Comparison of ENCODE assay signal across 10 cellular contexts in genomic region chr11:8690374-8691342, GRCh38. TPM values are rescaled to one million over a fixed set of nuclear protein-coding genes. Genes with fewer than 3 reads are reported as not detected.
DNase-seq lines count a peak whose midpoint lies in the region; ATAC-seq and TF ChIP-seq lines count a peak whose summit lies in the region.
"Had no signal": no experiment of that assay in that cellular context is flagged by ENCODE, and none has a peak within 500 bp of the region (broad histone marks: within the 10 kb centered on the region; RNA-seq: fewer than 3 reads in every experiment).

No MANE protein-coding gene starts in this region.

- H3K4me1 Mint-ChIP-seq in T-helper 2 cell treated with Interferon-gamma antibody and Interleukin-4, amounts not matched to agents 5 μg/mL and 100 μg/mL, for 36 hours (ENCODE audit: low read depth) = peaks cover 29% of the 10 kb centered on the region
- peaks cover 35% of the 10 kb centered on the region for H3K4me1 Mint-ChIP-seq in activated naive CD8-positive, alpha-beta T cell treated with anti-CD3 and anti-CD28 coated beads, Interleukin-2, amount 10 ng/mL, durations not matched to agents 7 days and 5 days
- peaks cover 37% of the 10 kb centered on the region for H3K4me1 Mint-ChIP-seq in nephron progenitor cell

- no peak overlapping the region for H4K8ac ChIP-seq in IMR-90 (ENCODE audit: low read depth in 2 of 2, low read length in 2 of 2)

- H3K23ac ChIP-seq in IMR-90 (ENCODE audit: low read depth, low read length) = no peak overlapping the region

- no peak overlapping the region for H2BK120ac ChIP-seq in IMR-90 (ENCODE audit: low read depth, low read length)

- no peak overlapping the region for H3K9ac ChIP-seq in IMR-90 (ENCODE audit: low read depth, low read length)

- no peaks in the 10 kb centered on the region for H3K27me3 ChIP-seq in IMR-90 (ENCODE audit: control insufficient read depth, insufficient read depth, low read length)

- H3K4me1 ChIP-seq in IMR-90 (ENCODE audit: control insufficient read depth, insufficient read depth, low read length) = peaks cover 4% of the 10 kb centered on the region; the same call in 1 of the 2 replicates

- peak overlapping the region; percentile 97 for H3K4me3 Mint-ChIP-seq in T-helper 2 cell treated with Interferon-gamma antibody and Interleukin-4, amounts not matched to agents 5 μg/mL and 100 μg/mL, for 36 hours
- peak overlapping the region; percentile 96 for H3K4me3 Mint-ChIP-seq in activated naive CD8-positive, alpha-beta T cell treated with anti-CD3 and anti-CD28 coated beads, Interleukin-2, amount 10 ng/mL, durations not matched to agents 7 days and 5 days
- peak overlapping the region; percentile 84 for H3K4me3 Mint-ChIP-seq in nephron progenitor cell

- H3K27ac ChIP-seq in IMR-90 (ENCODE audit: insufficient read depth, low read length) = no peak overlapping the region

- no peak overlapping the region for H3K18ac ChIP-seq in IMR-90 (ENCODE audit: low read depth, low read length)

- WGBS in IMR-90 (ENCODE audit: extremely low coverage in 2 of 2, insufficient read length in 1 of 2), 2 experiments = no CpG with 5 or more reads among the region's 4 CpGs

- no peak overlapping the region for H2BK20ac ChIP-seq in IMR-90 (ENCODE audit: low read depth, low read length)

- H2BK5ac ChIP-seq in IMR-90 (ENCODE audit: low read depth, low read length, poor library complexity, severe bottlenecking) = no peak overlapping the region

- no peak overlapping the region for H3K14ac ChIP-seq in IMR-90 (replicated peaks; ENCODE audit: low read depth, low read length)

- H3K9me1 ChIP-seq in IMR-90 (ENCODE audit: insufficient read depth, low read length) = no peaks in the 10 kb centered on the region; the same call in 1 of the 2 replicates

- peaks cover 8% of the 10 kb centered on the region; the same call in 1 of the 2 replicates for H4K20me1 ChIP-seq in IMR-90 (ENCODE audit: insufficient read depth, low read length)

- TF ChIP-seq RAD21 in IMR-90 (IDR thresholded peaks at IDR 0.05; ENCODE audit: low read length) = no peak

- no peak overlapping the region for H3K4me3 ChIP-seq in IMR-90 (ENCODE audit: insufficient read depth, low read depth, low read length)

- H4K5ac ChIP-seq in IMR-90 (ENCODE audit: low read depth, low read length) = no peak overlapping the region

- CTCF ChIA-PET in IMR-90 (lab: Yijun Ruan, JAX) = interaction anchor here (1.3 kb wide), 1 partner anchor 9 kb away, joined by 3 read pairs; no protein-coding TSS in a partner anchor

- peaks cover 18 to 46% of the 10 kb centered on the region in 2 experiments for H3K79me1 ChIP-seq in IMR-90 (ENCODE audit: low read depth in 1 of 2, low read length in 2 of 2)

- no peak overlapping the region for H3K4ac ChIP-seq in IMR-90 (ENCODE audit: low read depth, low read length)

- H3K9me3 Mint-ChIP-seq in T-helper 2 cell treated with Interferon-gamma antibody and Interleukin-4, amounts not matched to agents 5 μg/mL and 100 μg/mL, for 36 hours = no peaks in the 10 kb centered on the region
- no peaks in the 10 kb centered on the region for H3K9me3 Mint-ChIP-seq in activated naive CD8-positive, alpha-beta T cell treated with anti-CD3 and anti-CD28 coated beads, Interleukin-2, amount 10 ng/mL, durations not matched to agents 7 days and 5 days
- H3K9me3 Mint-ChIP-seq in nephron progenitor cell = no peaks in the 10 kb centered on the region

- dilution Hi-C loops in IMR-90 (cut with HindIII; ENCODE audit: low sequenced_read_pairs, unreplicated experiment) = no loop called here

- no peak overlapping the region for H2AK9ac ChIP-seq in IMR-90 (replicated peaks; ENCODE audit: low read depth, low read length, poor library complexity)

- H3K36me3 ChIP-seq in IMR-90 (ENCODE audit: control insufficient read depth, insufficient read depth, low read length) = peaks cover 49% of the 10 kb centered on the region

- H2BK15ac ChIP-seq in IMR-90 (ENCODE audit: low read depth, low read length) = no peak overlapping the region

- in situ Hi-C loops in IMR-90 (cut with MboI; ENCODE audit: low sequenced_read_pairs) = loop anchor here (25.0 kb wide), 1 partner anchor 447 kb away; no protein-coding TSS in a partner anchor

- H2AK5ac ChIP-seq in IMR-90 (ENCODE audit: low read depth, low read length) = no peak overlapping the region; the same call in 1 of the 2 replicates

- POLR2A ChIA-PET in IMR-90 (lab: Charles Lee; ENCODE audit: unreplicated experiment) = no interaction called here
- POLR2A ChIA-PET in activated naive CD8-positive, alpha-beta T cell treated with anti-CD3 and anti-CD28 coated beads, Interleukin-2, amount 10 ng/mL, durations not matched to agents 7 days and 5 days (lab: Charles Lee) = interaction anchor here (2.1 kb wide), 1 partner anchor 9 kb away, joined by 12 read pairs; the partner anchor contains the start of genes RPL27A and TRIM66

- BruUV-seq in IMR-90 (replicated peaks; lab: Mats Ljungman, UMichigan) = no TSS peak

- no peak overlapping the region for H3K56ac ChIP-seq in IMR-90 (ENCODE audit: extremely low read depth, insufficient read depth, low read length)

- peaks cover 45% of the 10 kb centered on the region for H3K36me3 Mint-ChIP-seq in T-helper 2 cell treated with Interferon-gamma antibody and Interleukin-4, amounts not matched to agents 5 μg/mL and 100 μg/mL, for 36 hours (ENCODE audit: low read depth)
- H3K36me3 Mint-ChIP-seq in activated naive CD8-positive, alpha-beta T cell treated with anti-CD3 and anti-CD28 coated beads, Interleukin-2, amount 10 ng/mL, durations not matched to agents 7 days and 5 days = peaks cover 10% of the 10 kb centered on the region
- peaks cover 57% of the 10 kb centered on the region for H3K36me3 Mint-ChIP-seq in nephron progenitor cell (ENCODE audit: low read depth)

- no peak overlapping the region for H4K91ac ChIP-seq in IMR-90 (ENCODE audit: insufficient read depth, low read depth, low read length)

- DNase-seq in T-helper 2 cell treated with Interferon-gamma antibody and Interleukin-4, amounts not matched to agents 5 μg/mL and 100 μg/mL, for 36 hours (ENCODE audit: low spot score) = no peak
- DNase-seq in T-helper 2 cell (no peak), IMR-90 (no peak), nephron progenitor cell (no peak), NCI-H1048 (lab: John Stamatoyannopoulos, UW) (no peak)
- no peak for DNase-seq in activated naive CD8-positive, alpha-beta T cell treated with anti-CD3 and anti-CD28 coated beads, Interleukin-2, amount 10 ng/mL, durations not matched to agents 7 days and 5 days
- DNase-seq in stimulated activated CD4-positive, alpha-beta T cell treated with anti-CD3 and anti-CD28 coated beads, Interleukin-1b, Interleukin-23, amount 100 ng/mL, for 48 hours = no peak
- DNase-seq: kidney glomerular epithelial cell, NCI-H2171 had no signal

- no peak for ATAC-seq in IMR-90 (ENCODE audit: low read depth)
- ATAC-seq in activated naive CD8-positive, alpha-beta T cell treated with anti-CD3 and anti-CD28 coated beads, Interleukin-2, amount 10 ng/mL, durations not matched to agents 7 days and 5 days (ENCODE audit: low read depth) = no peak
- ATAC-seq in HG03095 (IDR thresholded peaks at IDR 0.05; ENCODE audit: unreplicated experiment) = no peak

- no peak for TF ChIP-seq POLR2A in IMR-90 (IDR thresholded peaks at IDR 0.05; ENCODE audit: low read depth, low read length)

- no peak overlapping the region for H3K4me2 ChIP-seq in IMR-90 (ENCODE audit: low read depth, low read length)

- TF ChIP-seq CTCF in IMR-90 (conservative IDR thresholded peaks at IDR 0.05; ENCODE audit: low read depth, low read length) (no peak), nephron progenitor cell (IDR thresholded peaks at IDR 0.05) (no peak)

- H3K27ac Mint-ChIP-seq in T-helper 2 cell treated with Interferon-gamma antibody and Interleukin-4, amounts not matched to agents 5 μg/mL and 100 μg/mL, for 36 hours = peak overlapping the region; percentile 96
- peak overlapping the region; percentile 96 for H3K27ac Mint-ChIP-seq in activated naive CD8-positive, alpha-beta T cell treated with anti-CD3 and anti-CD28 coated beads, Interleukin-2, amount 10 ng/mL, durations not matched to agents 7 days and 5 days
- H3K27ac Mint-ChIP-seq in nephron progenitor cell = peak overlapping the region; percentile 28

- intact Hi-C loops in IMR-90 (cut with micrococcal nuclease) = loop anchor here (10.0 kb wide), 1 partner anchor 444 kb away; no protein-coding TSS in a partner anchor

- H3K27me3 Mint-ChIP-seq in T-helper 2 cell treated with Interferon-gamma antibody and Interleukin-4, amounts not matched to agents 5 μg/mL and 100 μg/mL, for 36 hours (ENCODE audit: low read depth) = no peaks in the 10 kb centered on the region
- no peaks in the 10 kb centered on the region for H3K27me3 Mint-ChIP-seq in activated naive CD8-positive, alpha-beta T cell treated with anti-CD3 and anti-CD28 coated beads, Interleukin-2, amount 10 ng/mL, durations not matched to agents 7 days and 5 days
- no peaks in the 10 kb centered on the region for H3K27me3 Mint-ChIP-seq in nephron progenitor cell (ENCODE audit: low read depth, poor library complexity)

- H2AFZ ChIP-seq in IMR-90 (replicated peaks; ENCODE audit: low read length, poor library complexity) = no peak overlapping the region

- no peaks in the 10 kb centered on the region for H3K9me3 ChIP-seq in IMR-90 (ENCODE audit: control insufficient read depth, insufficient read depth, low read length)

TF ChIP-seq in IMR-90, 13 proteins besides CTCF, POLR2A, EP300 and RAD21:
- no peak for TF ChIP-seq NFE2L2 (IDR thresholded peaks at IDR 0.05; ENCODE audit: low read depth, low read length)
- TF ChIP-seq MXI1 (IDR thresholded peaks at IDR 0.05; ENCODE audit: borderline replicate concordance, low read depth, low read length) = no peak
- TF ChIP-seq MAFK (IDR thresholded peaks at IDR 0.05; ENCODE audit: low read depth, low read length) = 0 out of 2 replicates have a peak, but pooled peaks have one; percentile 26
- no peak for TF ChIP-seq FOS (IDR thresholded peaks at IDR 0.05; ENCODE audit: low read depth, low read length)

RNA-seq across cellular contexts. Expression of gene RPL27A, which starts 8.1 kb away (rescaled TPM):
- total RNA-seq in IMR-90 (2012; rRNA removed) = 451 and 786 TPM in 2 replicates
- polyA plus RNA-seq in IMR-90 (2012; rRNA removed) = 849 and 1,003 TPM in 2 replicates
- polyA plus RNA-seq in IMR-90 (2012; cell fraction: cytosol; rRNA removed) = 588 and 616 TPM in 2 replicates
- 179 and 302 TPM in 2 replicates for polyA plus RNA-seq in IMR-90 (2012; cell fraction: nucleus; rRNA removed; ENCODE audit: low replicate concordance)
- 1,000 to 10,000 TPM in 1 of 2 experiments, 100 to 1,000 TPM in 1; 981 to 1,044 TPM for total RNA-seq in activated naive CD8-positive, alpha-beta T cell treated with anti-CD3 and anti-CD28 coated beads, Interleukin-2, amount 10 ng/mL, durations not matched to agents 7 days and 5 days

RNA-seq across cellular contexts. Expression of gene TRIM66, which starts 8.2 kb away (rescaled TPM):
- total RNA-seq in IMR-90 (2012; rRNA removed) = 3.9 and 5.0 TPM in 2 replicates
- 4.1 and 4.4 TPM in 2 replicates for polyA plus RNA-seq in IMR-90 (2012; rRNA removed)
- polyA plus RNA-seq in IMR-90 (2012; cell fraction: cytosol; rRNA removed) = 1.6 and 3.7 TPM in 2 replicates
- 23.4 and 26.7 TPM in 2 replicates for polyA plus RNA-seq in IMR-90 (2012; cell fraction: nucleus; rRNA removed; ENCODE audit: low replicate concordance)
- 10 to 100 TPM; 35.3 to 35.8 TPM for total RNA-seq in activated naive CD8-positive, alpha-beta T cell treated with anti-CD3 and anti-CD28 coated beads, Interleukin-2, amount 10 ng/mL, durations not matched to agents 7 days and 5 days

Comparison
In these comparisons a context has a peak if more than half of its experiments do, and no peak if none do; other contexts are left out.
1. H3K27ac Mint-ChIP-seq: peak in every context shown above with its lines; median percentile 96 in T-helper 2 cell treated with Interferon-gamma antibody and Interleukin-4, amounts not matched to agents 5 μg/mL and 100 μg/mL, for 36 hours; 96 in activated naive CD8-positive, alpha-beta T cell treated with anti-CD3 and anti-CD28 coated beads, Interleukin-2, amount 10 ng/mL, durations not matched to agents 7 days and 5 days; 28 in nephron progenitor cell.